Comparison of ENCODE assay signal across 12 cellular contexts in the genomic region with DNA sequence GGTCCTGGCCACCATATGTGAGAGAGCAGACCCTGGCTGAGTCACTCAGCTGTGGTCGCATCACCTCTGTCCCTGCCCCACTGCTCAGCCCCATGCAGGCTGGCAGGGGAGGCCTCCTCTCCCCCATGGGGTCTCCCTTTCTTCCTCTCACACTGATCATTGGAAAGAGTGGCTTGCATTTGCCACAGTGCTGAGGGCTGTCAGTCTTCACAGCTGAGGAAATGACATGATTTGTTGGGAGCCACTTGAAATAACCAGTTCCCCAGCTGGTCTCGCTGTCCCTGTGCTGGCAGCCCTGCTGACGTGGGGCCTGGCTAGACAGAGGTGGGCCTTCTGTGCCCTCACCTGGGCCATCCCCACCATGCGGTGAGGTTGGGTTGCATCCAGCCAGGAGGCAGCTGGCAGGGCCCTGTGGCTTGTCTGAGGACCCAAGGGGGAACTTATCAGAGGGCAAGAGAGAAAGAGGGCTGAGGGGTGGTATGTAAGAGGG. TPM values are rescaled to one million over a fixed set of nuclear protein-coding genes. Genes with fewer than 3 reads are reported as not detected.
DNase-seq lines count a peak whose midpoint lies in the region; ATAC-seq and TF ChIP-seq lines count a peak whose summit lies in the region.
"Had no signal": no experiment of that assay in that cellular context is flagged by ENCODE, and none has a peak within 500 bp of the region (broad histone marks: within the 10 kb centered on the region; RNA-seq: fewer than 3 reads in every experiment).

No MANE protein-coding gene starts in this region.

- H2BK120ac ChIP-seq in mesendoderm (ENCODE audit: low read depth, low read length), result no peak overlapping the region

- H4K5ac ChIP-seq in mesendoderm (ENCODE audit: low read length), result no peak overlapping the region

- H3K23ac ChIP-seq in mesendoderm (ENCODE audit: low read length), result no peak overlapping the region

- H3K36me3 ChIP-seq in DOHH2 (ENCODE audit: control insufficient read depth, low read length), result no peaks in the 10 kb centered on the region
- H3K36me3 ChIP-seq in mesendoderm (ENCODE audit: control insufficient read depth, insufficient read depth, low read length), result no peaks in the 10 kb centered on the region
- no peaks in the 10 kb centered on the region for H3K36me3 ChIP-seq in thyroid gland
- H3K36me3 ChIP-seq: esophagus muscularis mucosa had no signal

- H3K9ac ChIP-seq in mesendoderm (ENCODE audit: low read length), result no peak overlapping the region

- H3K79me2 ChIP-seq in DOHH2 (ENCODE audit: control insufficient read depth, low read length) (no peaks in the 10 kb centered on the region), mesendoderm (ENCODE audit: control insufficient read depth, insufficient read depth, low read length) (no peaks in the 10 kb centered on the region)

- no peaks in the 10 kb centered on the region for H4K20me1 ChIP-seq in DOHH2 (ENCODE audit: control insufficient read depth, insufficient read depth, low read depth, low read length)

- H3K9me3 ChIP-seq in DOHH2 (ENCODE audit: control insufficient read depth, insufficient read depth, low read length) (no peaks in the 10 kb centered on the region), thyroid gland (no peaks in the 10 kb centered on the region)
- H3K9me3 ChIP-seq: esophagus muscularis mucosa had no signal

- H3K79me1 ChIP-seq in mesendoderm (ENCODE audit: low read length), result no peaks in the 10 kb centered on the region

- H3K27me3 ChIP-seq in DOHH2 (ENCODE audit: control insufficient read depth, low read length) (peaks cover 23% of the 10 kb centered on the region), mesendoderm (ENCODE audit: insufficient read depth, low read length, poor library complexity) (no peaks in the 10 kb centered on the region), thyroid gland (no peaks in the 10 kb centered on the region)

- intact Hi-C loops in thyroid gland (cut with DNase I), result no loop called here

- ATAC-seq in HG03280 (IDR thresholded peaks at IDR 0.05; ENCODE audit: unreplicated experiment), result no peak
- ATAC-seq: activated CD4-positive, CD25-positive, alpha-beta regulatory T cell treated with anti-CD3 and anti-CD28 coated beads, Interleukin-2, amount 50 U/mL, for 24 hours; activated naive CD8-positive, alpha-beta T cell treated with anti-CD3 and anti-CD28 coated beads, Interleukin-2, amount 50 U/mL, for 24 hours had no signal

- H3K4me1 ChIP-seq in DOHH2 (ENCODE audit: control insufficient read depth, low read length), result peaks cover 14% of the 10 kb centered on the region
- peaks cover 5% of the 10 kb centered on the region for H3K4me1 ChIP-seq in mesendoderm (ENCODE audit: control insufficient read depth, low read depth, low read length)
- H3K4me1 ChIP-seq in thyroid gland, result peaks cover 42 to 70% of the 10 kb centered on the region in 2 donors

- H2BK5ac ChIP-seq in mesendoderm (ENCODE audit: low read length), result no peak overlapping the region

- no peak overlapping the region for H2AK5ac ChIP-seq in mesendoderm (ENCODE audit: low read length)

- TF ChIP-seq CTCF in DOHH2 (IDR thresholded peaks at IDR 0.05; ENCODE audit: low read depth, low read length, poor library complexity, severe bottlenecking), result no peak
- TF ChIP-seq CTCF in thyroid gland (IDR thresholded peaks at IDR 0.05), result no peak

- WGBS in mesendoderm (ENCODE audit: extremely low coverage, insufficient coverage, low lambda C conversion rate), result no CpG with 5 or more reads among the region's 4 CpGs
- 58 to 69% methylated on average over 2 to 4 of the region's 4 CpGs for WGBS in thyroid gland, 2 donors

- H3K27ac ChIP-seq in DOHH2 (ENCODE audit: low read depth, low read length) (no peak overlapping the region), mesendoderm (ENCODE audit: low read depth, low read length) (no peak overlapping the region), thyroid gland (peak overlapping the region; percentile 85 to 91 (median 88))
- H3K27ac ChIP-seq: esophagus muscularis mucosa had no signal

- no peak overlapping the region for H4K8ac ChIP-seq in mesendoderm (ENCODE audit: low read depth, low read length)

- no peaks in the 10 kb centered on the region for H3K9me2 ChIP-seq in DOHH2 (replicated peaks; ENCODE audit: control insufficient read depth, low read length)

- TF ChIP-seq POLR2A in thyroid gland (IDR thresholded peaks at IDR 0.05), result no peak

- peak overlapping the region; percentile 19; the same call in 1 of the 2 replicates for H3K4me2 ChIP-seq in DOHH2 (ENCODE audit: low read length)
- no peak overlapping the region for H3K4me2 ChIP-seq in mesendoderm (ENCODE audit: low read length)

- no peak overlapping the region for H2BK15ac ChIP-seq in mesendoderm (replicated peaks; ENCODE audit: low read depth)

- H3K4me3 ChIP-seq in DOHH2 (ENCODE audit: low read length) (no peak overlapping the region), mesendoderm (ENCODE audit: low read length) (no peak overlapping the region), thyroid gland (replicated peaks in 1 of 3) (no peak overlapping the region)
- H3K4me3 ChIP-seq: esophagus muscularis mucosa had no signal

- H3K4ac ChIP-seq in mesendoderm (ENCODE audit: low read depth, low read length), result no peak overlapping the region

- peak; percentile 64 for DNase-seq in SHP77 treated with DMSO at 0.1 percent for 48 hours (lab: John Stamatoyannopoulos, UW)
- DNase-seq in mesendoderm, result peak; percentile 40
- DNase-seq in thyroid gland, result peak; percentile 38 to 48
- no peak for DNase-seq in Ammon's horn (ENCODE audit: low spot score)
- no peak for DNase-seq in ureter (ENCODE audit: low spot score)
- DNase-seq: activated naive CD8-positive, alpha-beta T cell treated with anti-CD3 and anti-CD28 coated beads, Interleukin-2, amount 50 U/mL, for 24 hours; hypothalamus; left ventricle myocardium superior had no signal

- no peak overlapping the region for H3K18ac ChIP-seq in mesendoderm (ENCODE audit: low read length)

- H3K56ac ChIP-seq in mesendoderm (ENCODE audit: low read length), result no peak overlapping the region

- H3F3A ChIP-seq in DOHH2 (ENCODE audit: control insufficient read depth, insufficient read depth), result no peaks in the 10 kb centered on the region

RNA-seq across cellular contexts. Expression of gene MED9, which starts 30.1 kb away (rescaled TPM):
- polyA plus RNA-seq in mesendoderm (2013, experiment 1 of 2), result 10.7 TPM
- polyA plus RNA-seq in mesendoderm (2013, experiment 2 of 2), result 10.9 TPM
- total RNA-seq in thyroid gland (10 to 100 TPM; 27.9 to 35.4 (median 30.8) TPM), ureter (19.1 TPM)

RNA-seq across cellular contexts. Expression of gene RASD1, which starts 49.5 kb away (rescaled TPM):
- 0.77 TPM for polyA plus RNA-seq in mesendoderm (2013, experiment 1 of 2)
- polyA plus RNA-seq in mesendoderm (2013, experiment 2 of 2), result 0.66 TPM
- total RNA-seq in thyroid gland (100 to 1,000 TPM; 114 to 149 (median 141) TPM), ureter (5.8 TPM)

Comparison
In these comparisons a context has a peak if more than half of its experiments do, and no peak if none do; other contexts are left out.
1. H3K27ac ChIP-seq: peak in thyroid gland (3 of 3); none in DOHH2 (single experiment) and mesendoderm (single experiment).
2. DNase-seq: peak in SHP77 treated with DMSO at 0.1 percent for 48 hours (single experiment), mesendoderm (single experiment) and thyroid gland (2 of 2); none in Ammon's horn (single experiment) and ureter (single experiment).
3. RNA of gene RASD1, which starts 49.5 kb away (total RNA-seq): 114 to 149 TPM in thyroid gland; 5.8 TPM in ureter (single experiment); every median in the first group is over 10 times any median in the second.